In genomic region chr2:216107320-216107719, GRCh38 we compare ENCODE assay signal across 18 cellular contexts. TPM values are rescaled to one million over a fixed set of nuclear protein-coding genes. Genes with fewer than 3 reads are reported as not detected.
DNase-seq lines count a peak whose midpoint lies in the region; ATAC-seq, FAIRE-seq and TF ChIP-seq lines count a peak whose summit lies in the region.
"Had no signal": no experiment of that assay in that cellular context is flagged by ENCODE, and none has a peak within 500 bp of the region (broad histone marks: within the 10 kb centered on the region; RNA-seq: fewer than 3 reads in every experiment).

No MANE protein-coding gene starts in this region.

- H3K4me1 Mint-ChIP-seq in neural crest cell = peaks cover 62% of the 10 kb centered on the region
- peaks cover 14 to 37% (median 33%) of the 10 kb centered on the region in 7 donors for H3K4me1 Mint-ChIP-seq in naive thymus-derived CD4-positive, alpha-beta T cell

- no peaks in the 10 kb centered on the region for H3K9me3 Mint-ChIP-seq in neural crest cell
- H3K9me3 Mint-ChIP-seq in naive thymus-derived CD4-positive, alpha-beta T cell = peaks cover 0 to 6% (median 0%) of the 10 kb centered on the region in 11 donors

- peak overlapping the region; percentile 55 for H2AFZ ChIP-seq in endothelial cell of umbilical vein (ENCODE audit: low read depth, low read length)

- FAIRE-seq in endothelial cell of umbilical vein (lab: Jason Lieb, UNC) = no peak

- no peak overlapping the region for H3K27ac ChIP-seq in endothelial cell of umbilical vein (ENCODE audit: insufficient read depth, low read depth, low read length)
- H3K27ac ChIP-seq in naive thymus-derived CD4-positive, alpha-beta T cell (ENCODE audit: low read depth, low read length) = no peak overlapping the region
- H3K27ac ChIP-seq: colonic mucosa, heart right ventricle, HL-60 had no signal

- no TSS peak for BruUV-seq in endothelial cell of umbilical vein (replicated peaks; lab: Mats Ljungman, UMichigan)

- peaks cover 13% of the 10 kb centered on the region for H3K4me1 ChIP-seq in ES-I3 (ENCODE audit: insufficient read depth, low read length)
- peaks cover 19% of the 10 kb centered on the region for H3K4me1 ChIP-seq in endothelial cell of umbilical vein (ENCODE audit: control insufficient read depth, extremely low read depth, insufficient read depth, low read length)
- peaks cover 21 to 22% of the 10 kb centered on the region in 2 donors for H3K4me1 ChIP-seq in naive thymus-derived CD4-positive, alpha-beta T cell (ENCODE audit: control insufficient read depth in 2 of 2, insufficient read depth in 2 of 2, low read length in 2 of 2)
- H3K4me1 ChIP-seq: colonic mucosa had no signal

- H3K4me3 Mint-ChIP-seq in neural crest cell = peak overlapping the region; percentile 99
- peak overlapping the region in 3 of 10 donors; percentile 2 to 96 (median 29) for H3K4me3 Mint-ChIP-seq in naive thymus-derived CD4-positive, alpha-beta T cell

- ATAC-seq in naive thymus-derived CD4-positive, alpha-beta T cell = no peak
- ATAC-seq in HG03139 (IDR thresholded peaks at IDR 0.05; ENCODE audit: unreplicated experiment) (no peak), GM21528 (IDR thresholded peaks at IDR 0.05; ENCODE audit: low FRiP score, unreplicated experiment) (no peak), HG02938 (IDR thresholded peaks at IDR 0.05; ENCODE audit: unreplicated experiment) (no peak)
- ATAC-seq: heart right ventricle had no signal

- no peaks in the 10 kb centered on the region for H4K20me1 ChIP-seq in endothelial cell of umbilical vein (replicated peaks; ENCODE audit: control insufficient read depth, extremely low read depth, insufficient read depth, low read length)

- H3K9ac ChIP-seq in ES-I3 (ENCODE audit: low read depth, low read length) (peak overlapping the region; percentile 45; the same call in 1 of the 2 replicates), endothelial cell of umbilical vein (replicated peaks; ENCODE audit: extremely low read depth, insufficient read depth, low read length) (no peak overlapping the region)

- H3K9me3 ChIP-seq in ES-I3 (ENCODE audit: control insufficient read depth, insufficient read depth, low read length) (no peaks in the 10 kb centered on the region), endothelial cell of umbilical vein (replicated peaks; ENCODE audit: control insufficient read depth, insufficient read depth, low read length) (no peaks in the 10 kb centered on the region)
- no peaks in the 10 kb centered on the region for H3K9me3 ChIP-seq in naive thymus-derived CD4-positive, alpha-beta T cell (ENCODE audit: control insufficient read depth in 2 of 3, low read length in 3 of 3)
- H3K9me3 ChIP-seq: colonic mucosa, heart right ventricle had no signal

- peaks cover 32% of the 10 kb centered on the region for H3K79me2 ChIP-seq in endothelial cell of umbilical vein (ENCODE audit: control insufficient read depth, insufficient read depth, low read length)

- peaks cover 5 to 16% of the 10 kb centered on the region in 2 experiments for H3K27me3 ChIP-seq in endothelial cell of umbilical vein (ENCODE audit: control insufficient read depth in 2 of 2, insufficient read depth in 2 of 2, low read length in 2 of 2)
- no peaks in the 10 kb centered on the region for H3K27me3 ChIP-seq in naive thymus-derived CD4-positive, alpha-beta T cell (ENCODE audit: control insufficient read depth in 2 of 2, insufficient read depth in 2 of 2, low read length in 2 of 2)
- H3K27me3 ChIP-seq: colonic mucosa had no signal

- intact Hi-C loops in endothelial cell of umbilical vein (cut with micrococcal nuclease) = no loop called here
- intact Hi-C loops in naive thymus-derived CD4-positive, alpha-beta T cell (cut with micrococcal nuclease) = no loop called here

- H3K4me2 ChIP-seq in endothelial cell of umbilical vein (ENCODE audit: insufficient read depth, low read length) = no peak overlapping the region

- peaks cover 4% of the 10 kb centered on the region for H3K27me3 Mint-ChIP-seq in neural crest cell (ENCODE audit: low read depth)
- peaks cover 0 to 4% (median 0%) of the 10 kb centered on the region in 5 donors for H3K27me3 Mint-ChIP-seq in naive thymus-derived CD4-positive, alpha-beta T cell

- peak overlapping the region; percentile 94 for H3K27ac Mint-ChIP-seq in neural crest cell (ENCODE audit: unreplicated experiment)
- peak overlapping the region in 3 of 9 donors; percentile 16 to 100 (median 74) for H3K27ac Mint-ChIP-seq in naive thymus-derived CD4-positive, alpha-beta T cell

- TF ChIP-seq CTCF in endothelial cell of umbilical vein (IDR thresholded peaks at IDR 0.05; ENCODE audit: extremely low read depth in 1 of 2, insufficient read depth in 1 of 2, low read depth in 1 of 2, low read length in 2 of 2) (no peak), neural crest cell (conservative IDR thresholded peaks at IDR 0.05) (no peak)

- TF ChIP-seq POLR2A in endothelial cell of umbilical vein (IDR thresholded peaks at IDR 0.05; ENCODE audit: low read depth, low read length) = no peak

- dilution Hi-C loops in endothelial cell of umbilical vein (cut with MboI; ENCODE audit: extremely low pct_ligation_motif_present, low sequenced_read_pairs) = no loop called here

- peaks cover 21% of the 10 kb centered on the region for H3K36me3 Mint-ChIP-seq in neural crest cell (ENCODE audit: low read depth)
- H3K36me3 Mint-ChIP-seq in naive thymus-derived CD4-positive, alpha-beta T cell = peaks cover 4 to 26% (median 15%) of the 10 kb centered on the region in 5 donors

- POLR2A ChIA-PET in endothelial cell of umbilical vein (lab: Charles Lee) = no interaction called here
- POLR2A ChIA-PET in naive thymus-derived CD4-positive, alpha-beta T cell (lab: Charles Lee) = interaction anchor here (1.9 to 8.9 kb wide), 3 partner anchors 13 to 49 kb away, joined by 5 to 166 read pairs (median 34); partner anchors contain the start of genes PECR and TMEM169

- DNase-seq in SK-N-DZ (ENCODE audit: low spot score) = peak; percentile 37
- no peak for DNase-seq in endothelial cell of umbilical vein (ENCODE audit: low read depth, low spot score)
- no peak for DNase-seq in neural crest cell (ENCODE audit: low read depth, low spot score)
- no peak for DNase-seq in naive thymus-derived CD4-positive, alpha-beta T cell
- DNase-seq: activated CD4-positive, alpha-beta T cell treated with anti-CD3 and anti-CD28 coated beads for 48 hours; activated T-cell treated with anti-CD3 and anti-CD28 coated beads, Interleukin-2, amount 50 U/mL, for 1 hour; AML-193; colonic mucosa; DMS153; heart right ventricle; NCI-H1436 treated with DMSO at 0.1 percent for 48 hours; NCI-H345; T-helper 9 cell had no signal

- no peaks in the 10 kb centered on the region for H3K9me1 ChIP-seq in endothelial cell of umbilical vein (replicated peaks; ENCODE audit: control insufficient read depth, extremely low read depth, insufficient read depth, low read length)

- H3K4me3 ChIP-seq in endothelial cell of umbilical vein (replicated peaks in 1 of 3; ENCODE audit: insufficient read depth in 1 of 3, low read depth in 1 of 3, low read length in 3 of 3) = no peak overlapping the region
- H3K4me3 ChIP-seq in naive thymus-derived CD4-positive, alpha-beta T cell (ENCODE audit: low read length) = no peak overlapping the region
- H3K4me3 ChIP-seq: colonic mucosa, heart right ventricle had no signal

- CTCF ChIA-PET in endothelial cell of umbilical vein (lab: Charles Lee) = interaction anchor here (0.8 kb wide), 1 partner anchor 26 kb away, joined by 4 read pairs; the partner anchor contains the start of genes PECR and TMEM169
- CTCF ChIA-PET in naive thymus-derived CD4-positive, alpha-beta T cell (lab: Charles Lee) = interaction anchor here (0.7 to 0.8 kb wide), 2 partner anchors 23 to 26 kb away, joined by 3 read pairs; partner anchors contain the start of genes PECR and TMEM169

- peaks cover 20% of the 10 kb centered on the region for H3K36me3 ChIP-seq in ES-I3 (ENCODE audit: insufficient read depth, low read length)
- peaks cover 2 to 12% of the 10 kb centered on the region in 2 experiments for H3K36me3 ChIP-seq in endothelial cell of umbilical vein (ENCODE audit: control insufficient read depth in 2 of 2, extremely low read depth in 1 of 2, insufficient read depth in 2 of 2, low read length in 2 of 2)
- H3K36me3 ChIP-seq in naive thymus-derived CD4-positive, alpha-beta T cell (ENCODE audit: control insufficient read depth in 2 of 3, insufficient read depth in 3 of 3, low read length in 3 of 3) = peaks cover 0 to 15% (median 0%) of the 10 kb centered on the region in 3 experiments
- H3K36me3 ChIP-seq: colonic mucosa had no signal

RNA-seq across cellular contexts. Expression of gene XRCC5, which starts 1.8 kb away (rescaled TPM):
- polyA plus RNA-seq in SK-N-DZ (2014; cell fraction: cytosol; rRNA removed) = 469 and 473 TPM in 2 replicates
- polyA plus RNA-seq in SK-N-DZ (2014; cell fraction: nucleus; rRNA removed) = 187 and 227 TPM in 2 replicates
- total RNA-seq in endothelial cell of umbilical vein (313 and 319 TPM in 2 replicates), neural crest cell (508 and 524 TPM in 2 replicates)
- 177 and 267 TPM in 2 replicates for polyA plus RNA-seq in endothelial cell of umbilical vein
- 201 and 238 TPM in 2 replicates for polyA plus RNA-seq in endothelial cell of umbilical vein (2011; cell fraction: cytosol; rRNA removed)
- polyA plus RNA-seq in endothelial cell of umbilical vein (2011; cell fraction: nucleus; rRNA removed) = 228 and 252 TPM in 2 replicates
- 235 and 329 TPM in 2 replicates for polyA plus RNA-seq in endothelial cell of umbilical vein (2012)
- 729 and 798 TPM in 2 replicates for polyA minus RNA-seq in endothelial cell of umbilical vein
- 124 TPM for polyA minus RNA-seq in endothelial cell of umbilical vein (2011; cell fraction: cytosol; rRNA and poly(A)+ RNA removed)
- polyA minus RNA-seq in endothelial cell of umbilical vein (2011; cell fraction: nucleus; rRNA and poly(A)+ RNA removed) = 257 and 399 TPM in 2 replicates
- total RNA-seq in naive thymus-derived CD4-positive, alpha-beta T cell = 100 to 1,000 TPM; 168 to 347 (median 228) TPM
- polyA plus RNA-seq in naive thymus-derived CD4-positive, alpha-beta T cell = 100 to 1,000 TPM; 297 to 316 TPM

RNA-seq across cellular contexts. Expression of gene TMEM169, which starts 25.6 kb away (rescaled TPM):
- polyA plus RNA-seq in SK-N-DZ (2014; cell fraction: cytosol; rRNA removed) = 28.3 and 32.8 TPM in 2 replicates
- polyA plus RNA-seq in SK-N-DZ (2014; cell fraction: nucleus; rRNA removed) = 11.1 and 16.1 TPM in 2 replicates
- total RNA-seq in endothelial cell of umbilical vein = 0.20 TPM in 1 of 2 replicates, not detected in the other
- polyA plus RNA-seq in endothelial cell of umbilical vein = not detected in 2 replicates
- polyA plus RNA-seq in endothelial cell of umbilical vein (2011; cell fraction: cytosol; rRNA removed) = not detected in 2 replicates
- not detected in 2 replicates for polyA plus RNA-seq in endothelial cell of umbilical vein (2011; cell fraction: nucleus; rRNA removed)
- 0.07 and 0.18 TPM in 2 replicates for polyA plus RNA-seq in endothelial cell of umbilical vein (2012)
- polyA minus RNA-seq in endothelial cell of umbilical vein = not detected in 2 replicates
- not detected for polyA minus RNA-seq in endothelial cell of umbilical vein (2011; cell fraction: cytosol; rRNA and poly(A)+ RNA removed)
- not detected in 2 replicates for polyA minus RNA-seq in endothelial cell of umbilical vein (2011; cell fraction: nucleus; rRNA and poly(A)+ RNA removed)
- 29.7 and 34.8 TPM in 2 replicates for total RNA-seq in neural crest cell
- 1 to 10 TPM; 2.0 to 5.1 (median 2.6) TPM for total RNA-seq in naive thymus-derived CD4-positive, alpha-beta T cell
- polyA plus RNA-seq in naive thymus-derived CD4-positive, alpha-beta T cell = 1 to 10 TPM; 3.7 to 4.3 TPM

RNA-seq across cellular contexts. Expression of gene PECR, which starts 25.7 kb away (rescaled TPM):
- 25.1 and 39.7 TPM in 2 replicates for polyA plus RNA-seq in SK-N-DZ (2014; cell fraction: cytosol; rRNA removed)
- 29.7 and 33.0 TPM in 2 replicates for polyA plus RNA-seq in SK-N-DZ (2014; cell fraction: nucleus; rRNA removed)
- total RNA-seq in endothelial cell of umbilical vein = 5.4 and 6.2 TPM in 2 replicates
- polyA plus RNA-seq in endothelial cell of umbilical vein = 4.1 and 4.7 TPM in 2 replicates
- 4.4 and 5.3 TPM in 2 replicates for polyA plus RNA-seq in endothelial cell of umbilical vein (2011; cell fraction: cytosol; rRNA removed)
- 3.4 and 4.4 TPM in 2 replicates for polyA plus RNA-seq in endothelial cell of umbilical vein (2011; cell fraction: nucleus; rRNA removed)
- 6.1 and 7.7 TPM in 2 replicates for polyA plus RNA-seq in endothelial cell of umbilical vein (2012)
- polyA minus RNA-seq in endothelial cell of umbilical vein = 1.9 and 6.0 TPM in 2 replicates
- 3.5 TPM for polyA minus RNA-seq in endothelial cell of umbilical vein (2011; cell fraction: cytosol; rRNA and poly(A)+ RNA removed)
- polyA minus RNA-seq in endothelial cell of umbilical vein (2011; cell fraction: nucleus; rRNA and poly(A)+ RNA removed) = 2.7 and 4.8 TPM in 2 replicates
- 12.5 and 18.2 TPM in 2 replicates for total RNA-seq in neural crest cell
- total RNA-seq in naive thymus-derived CD4-positive, alpha-beta T cell = 10 to 100 TPM; 15.7 to 29.9 (median 20.6) TPM
- 10 to 100 TPM; 31.9 to 34.4 TPM for polyA plus RNA-seq in naive thymus-derived CD4-positive, alpha-beta T cell
